8 cellular contexts compared by ENCODE assay signal in genomic region chr2:85728883-85729824, GRCh38. TPM values are rescaled to one million over a fixed set of nuclear protein-coding genes. Genes with fewer than 3 reads are reported as not detected.
DNase-seq lines count a peak whose midpoint lies in the region; ATAC-seq and TF ChIP-seq lines count a peak whose summit lies in the region.

No MANE protein-coding gene starts in this region.

- H3F3A ChIP-seq in OCI-LY1 (ENCODE audit: insufficient read depth, low read length), result no peaks in the 10 kb centered on the region

- no peaks in the 10 kb centered on the region for H3K9me2 ChIP-seq in OCI-LY1 (ENCODE audit: low read depth, low read length)

- no peaks in the 10 kb centered on the region for H3K79me2 ChIP-seq in OCI-LY1 (ENCODE audit: insufficient read depth, low read length)

- DNase-seq in ACHN, result peak; percentile 75
- DNase-seq in HK-2 (ENCODE audit: unreplicated experiment), result peak; percentile 87
- peak; percentile 93 for DNase-seq in activated CD8-positive, alpha-beta memory T cell treated with anti-CD3 and anti-CD28 coated beads, Interleukin-2, amount 50 U/mL, for 48 hours
- DNase-seq in epithelial cell of proximal tubule (ENCODE audit: low read depth), result no peak
- DNase-seq in stimulated activated CD8-positive, alpha-beta memory T cell treated with anti-CD3 and anti-CD28 coated beads, Interleukin-7, amount 100 ng/mL, for 1 hour (ENCODE audit: low read depth in 2 of 2), result peak; percentile 33 to 56

- H3K27ac ChIP-seq in OCI-LY1 (ENCODE audit: low read depth, low read length, poor library complexity, severe bottlenecking), result no peak overlapping the region

- H3K9me3 ChIP-seq in OCI-LY1 (ENCODE audit: low read length) (no peaks in the 10 kb centered on the region), mucosa of stomach (ENCODE audit: control insufficient read depth, low read length) (no peaks in the 10 kb centered on the region)

- H3K9ac ChIP-seq in OCI-LY1 (ENCODE audit: low read length) (no peak overlapping the region), mucosa of stomach (ENCODE audit: low read length) (peak overlapping the region; percentile 36)

- H2AFZ ChIP-seq in OCI-LY1 (ENCODE audit: low read length), result no peak overlapping the region

- H3K36me3 ChIP-seq in OCI-LY1 (ENCODE audit: insufficient read depth, low read length), result no peaks in the 10 kb centered on the region
- H3K36me3 ChIP-seq in mucosa of stomach (ENCODE audit: control insufficient read depth, insufficient read depth, low read length), result no peaks in the 10 kb centered on the region

- peak; percentile 61 for ATAC-seq in GM18502 (IDR thresholded peaks at IDR 0.05; ENCODE audit: poor library complexity, unreplicated experiment)

- H3K4me3 ChIP-seq in OCI-LY1 (ENCODE audit: low read depth, low read length, poor library complexity, severe bottlenecking), result no peak overlapping the region
- H3K4me3 ChIP-seq in epithelial cell of proximal tubule (ENCODE audit: low read depth, low read length), result no peak overlapping the region
- H3K4me3 ChIP-seq in mucosa of stomach (ENCODE audit: low read length), result no peak overlapping the region

- peak; percentile 90 for TF ChIP-seq CTCF in OCI-LY1 (IDR thresholded peaks at IDR 0.05; ENCODE audit: low read length)
- TF ChIP-seq CTCF in epithelial cell of proximal tubule (conservative IDR thresholded peaks at IDR 0.05; ENCODE audit: low read depth, low read length), result peak; percentile 98

- no peaks in the 10 kb centered on the region for H3K4me1 ChIP-seq in OCI-LY1 (ENCODE audit: insufficient read depth, low read length, severe bottlenecking)
- peaks cover 8% of the 10 kb centered on the region for H3K4me1 ChIP-seq in mucosa of stomach (ENCODE audit: control insufficient read depth, insufficient read depth, low read length)

- H3K27me3 ChIP-seq in OCI-LY1 (ENCODE audit: insufficient read depth, low read length) (no peaks in the 10 kb centered on the region), mucosa of stomach (ENCODE audit: control insufficient read depth, insufficient read depth, low read length) (no peaks in the 10 kb centered on the region)

- H3K4me2 ChIP-seq in OCI-LY1 (ENCODE audit: low read length), result no peak overlapping the region

- in situ Hi-C loops in ACHN (cut with HindIII; ENCODE audit: low pct_ligation_motif_present, low pct_unique_long_range_greater_than_20kb, low sequenced_read_pairs), result no loop called here

- no peaks in the 10 kb centered on the region for H4K20me1 ChIP-seq in OCI-LY1 (ENCODE audit: insufficient read depth, low read length)

RNA-seq across cellular contexts. Expression of gene ATOH8, which starts 24.6 kb away (rescaled TPM):
- 0.52 and 0.94 TPM in 2 replicates for total RNA-seq in epithelial cell of proximal tubule

RNA-seq across cellular contexts. Expression of gene GNLY, which starts 35.0 kb away (rescaled TPM):
- total RNA-seq in epithelial cell of proximal tubule, result not detected in 2 replicates
